In the genomic region with DNA sequence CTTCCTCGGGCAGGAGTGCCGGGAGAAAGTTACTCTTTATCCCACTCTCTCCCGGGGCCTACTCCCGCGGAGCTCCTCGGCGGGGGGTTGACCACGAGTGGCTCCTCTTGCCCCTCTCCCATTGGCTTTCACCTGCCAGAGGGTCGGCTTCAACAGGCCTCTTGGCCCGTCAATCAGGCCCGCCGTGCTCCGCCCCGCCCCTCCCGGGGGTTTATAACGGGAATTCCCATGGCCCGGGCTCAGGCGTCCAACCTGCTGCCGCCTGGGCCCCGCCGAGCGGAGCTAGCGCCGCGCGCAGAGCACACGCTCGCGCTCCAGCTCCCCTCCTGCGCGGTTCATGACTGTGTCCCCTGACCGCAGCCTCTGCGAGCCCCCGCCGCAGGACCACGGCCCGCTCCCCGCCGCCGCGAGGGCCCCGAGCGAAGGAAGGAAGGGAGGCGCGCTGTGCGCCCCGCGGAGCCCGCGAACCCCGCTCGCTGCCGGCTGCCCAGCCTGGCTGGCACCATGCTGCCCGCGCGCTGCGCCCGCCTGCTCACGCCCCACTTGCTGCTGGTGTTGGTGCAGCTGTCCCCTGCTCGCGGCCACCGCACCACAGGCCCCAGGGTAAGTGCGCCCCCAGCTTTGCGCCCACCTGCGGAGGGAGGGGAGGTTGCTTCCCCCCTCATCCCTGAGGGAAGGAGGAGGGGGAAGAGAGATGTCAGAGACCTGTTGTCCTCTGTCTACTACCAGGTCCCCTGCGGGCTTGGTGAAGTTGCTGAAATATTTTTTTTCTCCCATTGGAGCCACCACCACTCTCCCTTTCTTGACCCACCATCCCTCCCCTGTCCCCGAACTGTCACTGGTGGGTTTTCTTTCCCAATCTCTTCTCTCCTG, we compare ENCODE assay signal across 8 cellular contexts. TPM values are rescaled to one million over a fixed set of nuclear protein-coding genes. Genes with fewer than 3 reads are reported as not detected.
DNase-seq lines count a peak whose midpoint lies in the region; ATAC-seq and TF ChIP-seq lines count a peak whose summit lies in the region.

A gene with protein sequence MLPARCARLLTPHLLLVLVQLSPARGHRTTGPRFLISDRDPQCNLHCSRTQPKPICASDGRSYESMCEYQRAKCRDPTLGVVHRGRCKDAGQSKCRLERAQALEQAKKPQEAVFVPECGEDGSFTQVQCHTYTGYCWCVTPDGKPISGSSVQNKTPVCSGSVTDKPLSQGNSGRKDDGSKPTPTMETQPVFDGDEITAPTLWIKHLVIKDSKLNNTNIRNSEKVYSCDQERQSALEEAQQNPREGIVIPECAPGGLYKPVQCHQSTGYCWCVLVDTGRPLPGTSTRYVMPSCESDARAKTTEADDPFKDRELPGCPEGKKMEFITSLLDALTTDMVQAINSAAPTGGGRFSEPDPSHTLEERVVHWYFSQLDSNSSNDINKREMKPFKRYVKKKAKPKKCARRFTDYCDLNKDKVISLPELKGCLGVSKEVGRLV (plus strand): TSS at position 242 of the 873 bp plus-strand sequence. CDS start 263 bp downstream, at position 505.

- no peaks in the 10 kb centered on the region for H3K4me1 Mint-ChIP-seq in activated CD4-positive, alpha-beta T cell treated with anti-CD3 and anti-CD28 coated beads, Interleukin-2, amount 10 ng/mL, durations not matched to agents 24 days and 14 days

- H3K9me3 ChIP-seq in duodenal mucosa (ENCODE audit: control insufficient read depth in 1 of 2, low read length in 2 of 2) (no peaks in the 10 kb centered on the region), mesodermal cell (ENCODE audit: control insufficient read depth, low read length) (no peaks in the 10 kb centered on the region), thoracic aorta (no peaks in the 10 kb centered on the region)

- no peak within 1 kb of the TSS for H3K27ac Mint-ChIP-seq in activated CD4-positive, alpha-beta T cell treated with anti-CD3 and anti-CD28 coated beads, Interleukin-2, amount 10 ng/mL, durations not matched to agents 24 days and 14 days

- H3K27ac ChIP-seq in duodenal mucosa (ENCODE audit: low read depth, low read length) (no peak within 1 kb of the TSS), mesodermal cell (ENCODE audit: low read depth, low read length, severe bottlenecking) (no peak within 1 kb of the TSS), thoracic aorta (no peak within 1 kb of the TSS)

- peaks cover 23 to 43% of the 10 kb centered on the region in 2 donors for H3K27me3 ChIP-seq in duodenal mucosa (ENCODE audit: control insufficient read depth in 1 of 2, insufficient read depth in 2 of 2, low read length in 2 of 2)
- H3K27me3 ChIP-seq in thoracic aorta (replicated peaks; ENCODE audit: insufficient read depth), result no peaks in the 10 kb centered on the region

- H3K4me1 ChIP-seq in duodenal mucosa (ENCODE audit: control insufficient read depth in 1 of 2, insufficient read depth in 2 of 2, low read length in 2 of 2) (no peaks in the 10 kb centered on the region), mesodermal cell (ENCODE audit: control insufficient read depth, insufficient read depth, low read length, poor library complexity, severe bottlenecking) (no peaks in the 10 kb centered on the region), thoracic aorta (ENCODE audit: control insufficient read depth in 1 of 2, low read depth in 2 of 2) (peaks cover 0 to 32% of the 10 kb centered on the region in 2 donors)

- no peaks in the 10 kb centered on the region for H3K9me3 Mint-ChIP-seq in activated CD4-positive, alpha-beta T cell treated with anti-CD3 and anti-CD28 coated beads, Interleukin-2, amount 10 ng/mL, durations not matched to agents 24 days and 14 days

- intact Hi-C loops in activated CD4-positive, alpha-beta T cell treated with anti-CD3 and anti-CD28 coated beads, Interleukin-2, amount 10 ng/mL, durations not matched to agents 24 days and 14 days (cut with micrococcal nuclease), result loop anchor here (5.0 kb wide), 1 partner anchor 148 kb away; no protein-coding TSS in a partner anchor

- H3K4me3 ChIP-seq in duodenal mucosa (ENCODE audit: low read depth in 1 of 2, low read length in 2 of 2) (peak within 1 kb of the TSS; percentile 29 to 52), mesodermal cell (ENCODE audit: extremely low read depth, insufficient read depth, low read length, poor library complexity, severe bottlenecking) (peak within 1 kb of the TSS; percentile 36), thoracic aorta (peak within 1 kb of the TSS; percentile 58)

- no peak for ATAC-seq in thoracic aorta (ENCODE audit: insufficient number of reproducible peaks, low FRiP score, low read depth)
- no peak for ATAC-seq in GM21529 (IDR thresholded peaks at IDR 0.05; ENCODE audit: unreplicated experiment)

- no peaks in the 10 kb centered on the region for H3K36me3 Mint-ChIP-seq in activated CD4-positive, alpha-beta T cell treated with anti-CD3 and anti-CD28 coated beads, Interleukin-2, amount 10 ng/mL, durations not matched to agents 24 days and 14 days (ENCODE audit: low read depth)

- TF ChIP-seq CTCF in thoracic aorta (IDR thresholded peaks at IDR 0.05), result no peak

- H3K9ac ChIP-seq in duodenal mucosa (ENCODE audit: low read depth in 1 of 2, low read length in 2 of 2), result no peak within 1 kb of the TSS

- WGBS in mesodermal cell (ENCODE audit: insufficient coverage in 2 of 2), 2 experiments, result 2% methylated on average over 22 to 49 of the region's 67 CpGs

- H3K36me3 ChIP-seq in duodenal mucosa (ENCODE audit: control insufficient read depth in 1 of 2, insufficient read depth in 2 of 2, low read length in 2 of 2), result no peaks in the 10 kb centered on the region
- no peaks in the 10 kb centered on the region for H3K36me3 ChIP-seq in mesodermal cell (ENCODE audit: control insufficient read depth, insufficient read depth, low read length)
- H3K36me3 ChIP-seq in thoracic aorta, result no peaks in the 10 kb centered on the region

- DNase-seq in activated CD4-positive, alpha-beta T cell treated with anti-CD3 and anti-CD28 coated beads, Interleukin-2, amount 50 U/mL, for 48 hours, result peak; percentile 39 to 52
- no peak for DNase-seq in activated CD4-positive, alpha-beta T cell treated with anti-CD3 and anti-CD28 coated beads, Interleukin-2, amount 10 ng/mL, durations not matched to agents 24 days and 14 days
- peak; percentile 86 for DNase-seq in NCI-H82 (lab: John Stamatoyannopoulos, UW)
- DNase-seq in thoracic aorta (ENCODE audit: low spot score), result peak; percentile 18
- no peak for DNase-seq in NOMO-1 (lab: John Stamatoyannopoulos, UW; ENCODE audit: unreplicated experiment in 2 of 2)

- H3K27me3 Mint-ChIP-seq in activated CD4-positive, alpha-beta T cell treated with anti-CD3 and anti-CD28 coated beads, Interleukin-2, amount 10 ng/mL, durations not matched to agents 24 days and 14 days, result peaks cover 55% of the 10 kb centered on the region

- H3K4me3 Mint-ChIP-seq in activated CD4-positive, alpha-beta T cell treated with anti-CD3 and anti-CD28 coated beads, Interleukin-2, amount 10 ng/mL, durations not matched to agents 24 days and 14 days, result no peak within 1 kb of the TSS

RNA-seq across cellular contexts. Expression of the gene that starts here (rescaled TPM):
- not detected in 2 replicates for total RNA-seq in activated CD4-positive, alpha-beta T cell treated with anti-CD3 and anti-CD28 coated beads, Interleukin-2, amount 10 ng/mL, durations not matched to agents 24 days and 14 days
- polyA plus RNA-seq in mesodermal cell (2013, experiment 1 of 2), result 2.6 TPM
- 3.3 TPM for polyA plus RNA-seq in mesodermal cell (2013, experiment 2 of 2)
- total RNA-seq in thoracic aorta, result 10 to 100 TPM; 25.2 to 29.8 TPM

Comparison
In these comparisons a context has a peak if more than half of its experiments do, and no peak if none do; other contexts are left out.
1. RNA of the gene that starts here (total RNA-seq): 25.2 to 29.8 TPM in thoracic aorta; not detected in activated CD4-positive, alpha-beta T cell treated with anti-CD3 and anti-CD28 coated beads, Interleukin-2, amount 10 ng/mL, durations not matched to agents 24 days and 14 days; every median in the first group is over 10 times any median in the second.
2. DNase-seq: peak in activated CD4-positive, alpha-beta T cell treated with anti-CD3 and anti-CD28 coated beads, Interleukin-2, amount 50 U/mL, for 48 hours (2 of 2), NCI-H82 (single experiment) and thoracic aorta (single experiment); none in activated CD4-positive, alpha-beta T cell treated with anti-CD3 and anti-CD28 coated beads, Interleukin-2, amount 10 ng/mL, durations not matched to agents 24 days and 14 days (single experiment) and NOMO-1 (0 of 2).
3. Peak in every context shown above with its lines, with median percentiles within 50 percentile points of each other: H3K4me3 ChIP-seq.